In the genomic region with DNA sequence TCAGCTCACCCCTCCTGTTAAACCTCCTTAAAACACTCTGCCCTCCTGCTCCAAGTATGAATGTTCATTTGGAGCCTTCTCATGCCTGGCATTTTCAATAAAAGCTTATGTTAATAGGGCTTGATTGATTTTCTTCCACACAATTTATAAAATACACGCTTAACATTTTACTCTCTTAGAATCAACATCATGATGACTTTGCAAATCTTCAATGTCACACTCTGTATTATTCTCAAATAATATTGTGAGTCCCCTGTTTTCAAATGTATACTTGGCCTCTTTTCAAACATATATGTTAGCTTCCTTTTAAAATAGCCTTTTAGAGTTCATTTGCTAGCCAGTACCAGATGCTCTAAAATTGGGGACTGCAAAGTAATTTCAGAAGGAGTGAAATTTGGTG, we compare ENCODE assay signal across 2 cellular contexts.
TF ChIP-seq lines count a peak whose summit lies in the region.

No MANE protein-coding gene starts in this region.

TF ChIP-seq in A549, 52 proteins besides CTCF, POLR2A, EP300 and RAD21 (continued from another document):
- TF ChIP-seq, protein P1, sequence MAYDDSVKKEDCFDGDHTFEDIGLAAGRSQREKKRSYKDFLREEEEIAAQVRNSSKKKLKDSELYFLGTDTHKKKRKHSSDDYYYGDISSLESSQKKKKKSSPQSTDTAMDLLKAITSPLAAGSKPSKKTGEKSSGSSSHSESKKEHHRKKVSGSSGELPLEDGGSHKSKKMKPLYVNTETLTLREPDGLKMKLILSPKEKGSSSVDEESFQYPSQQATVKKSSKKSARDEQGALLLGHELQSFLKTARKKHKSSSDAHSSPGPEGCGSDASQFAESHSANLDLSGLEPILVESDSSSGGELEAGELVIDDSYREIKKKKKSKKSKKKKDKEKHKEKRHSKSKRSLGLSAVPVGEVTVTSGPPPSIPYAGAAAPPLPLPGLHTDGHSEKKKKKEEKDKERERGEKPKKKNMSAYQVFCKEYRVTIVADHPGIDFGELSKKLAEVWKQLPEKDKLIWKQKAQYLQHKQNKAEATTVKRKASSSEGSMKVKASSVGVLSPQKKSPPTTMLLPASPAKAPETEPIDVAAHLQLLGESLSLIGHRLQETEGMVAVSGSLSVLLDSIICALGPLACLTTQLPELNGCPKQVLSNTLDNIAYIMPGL (CRISPR knock-in tag; IDR thresholded peaks at IDR 0.05; ENCODE audit: borderline replicate concordance) = no peak
- TF ChIP-seq ZSCAN20 (CRISPR knock-in tag; IDR thresholded peaks at IDR 0.05) = no peak
- no peak for TF ChIP-seq ZNF302 (CRISPR knock-in tag; IDR thresholded peaks at IDR 0.05)
- peak; percentile 52 for TF ChIP-seq NFE2L2 (conservative IDR thresholded peaks at IDR 0.05; ENCODE audit: low read length)
- peak; percentile 83 for TF ChIP-seq MAFK (IDR thresholded peaks at IDR 0.05; ENCODE audit: partially characterized antibody)
- no peak for TF ChIP-seq SREBF2 (IDR thresholded peaks at IDR 0.05)
TF ChIP-seq in A549: peak in this region for 2.

TF ChIP-seq in GM23338, 12 proteins besides CTCF, POLR2A, EP300 and RAD21 (continued from another document):
- TF ChIP-seq, protein P2, sequence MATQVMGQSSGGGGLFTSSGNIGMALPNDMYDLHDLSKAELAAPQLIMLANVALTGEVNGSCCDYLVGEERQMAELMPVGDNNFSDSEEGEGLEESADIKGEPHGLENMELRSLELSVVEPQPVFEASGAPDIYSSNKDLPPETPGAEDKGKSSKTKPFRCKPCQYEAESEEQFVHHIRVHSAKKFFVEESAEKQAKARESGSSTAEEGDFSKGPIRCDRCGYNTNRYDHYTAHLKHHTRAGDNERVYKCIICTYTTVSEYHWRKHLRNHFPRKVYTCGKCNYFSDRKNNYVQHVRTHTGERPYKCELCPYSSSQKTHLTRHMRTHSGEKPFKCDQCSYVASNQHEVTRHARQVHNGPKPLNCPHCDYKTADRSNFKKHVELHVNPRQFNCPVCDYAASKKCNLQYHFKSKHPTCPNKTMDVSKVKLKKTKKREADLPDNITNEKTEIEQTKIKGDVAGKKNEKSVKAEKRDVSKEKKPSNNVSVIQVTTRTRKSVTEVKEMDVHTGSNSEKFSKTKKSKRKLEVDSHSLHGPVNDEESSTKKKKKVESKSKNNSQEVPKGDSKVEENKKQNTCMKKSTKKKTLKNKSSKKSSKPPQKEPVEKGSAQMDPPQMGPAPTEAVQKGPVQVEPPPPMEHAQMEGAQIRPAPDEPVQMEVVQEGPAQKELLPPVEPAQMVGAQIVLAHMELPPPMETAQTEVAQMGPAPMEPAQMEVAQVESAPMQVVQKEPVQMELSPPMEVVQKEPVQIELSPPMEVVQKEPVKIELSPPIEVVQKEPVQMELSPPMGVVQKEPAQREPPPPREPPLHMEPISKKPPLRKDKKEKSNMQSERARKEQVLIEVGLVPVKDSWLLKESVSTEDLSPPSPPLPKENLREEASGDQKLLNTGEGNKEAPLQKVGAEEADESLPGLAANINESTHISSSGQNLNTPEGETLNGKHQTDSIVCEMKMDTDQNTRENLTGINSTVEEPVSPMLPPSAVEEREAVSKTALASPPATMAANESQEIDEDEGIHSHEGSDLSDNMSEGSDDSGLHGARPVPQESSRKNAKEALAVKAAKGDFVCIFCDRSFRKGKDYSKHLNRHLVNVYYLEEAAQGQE (IDR thresholded peaks at IDR 0.05; ENCODE audit: unreplicated experiment) = no peak
- TF ChIP-seq ZNF114 (CRISPR knock-in tag; IDR thresholded peaks at IDR 0.05) (no peak), EZH2 (IDR thresholded peaks at IDR 0.05; ENCODE audit: low read depth, unreplicated experiment) (no peak), ZNF331 (CRISPR knock-in tag; IDR thresholded peaks at IDR 0.05; ENCODE audit: low read depth) (no peak), NANOG (IDR thresholded peaks at IDR 0.05; ENCODE audit: borderline replicate concordance) (no peak), POLR2AphosphoS5 (IDR thresholded peaks at IDR 0.05; ENCODE audit: low read depth) (no peak), JUNB (IDR thresholded peaks at IDR 0.05; ENCODE audit: unreplicated experiment) (no peak), STAT1 (IDR thresholded peaks at IDR 0.05; ENCODE audit: unreplicated experiment) (no peak), CREB1 (CRISPR knock-in tag; IDR thresholded peaks at IDR 0.05; ENCODE audit: low read depth) (no peak)
- TF ChIP-seq, protein P3, sequence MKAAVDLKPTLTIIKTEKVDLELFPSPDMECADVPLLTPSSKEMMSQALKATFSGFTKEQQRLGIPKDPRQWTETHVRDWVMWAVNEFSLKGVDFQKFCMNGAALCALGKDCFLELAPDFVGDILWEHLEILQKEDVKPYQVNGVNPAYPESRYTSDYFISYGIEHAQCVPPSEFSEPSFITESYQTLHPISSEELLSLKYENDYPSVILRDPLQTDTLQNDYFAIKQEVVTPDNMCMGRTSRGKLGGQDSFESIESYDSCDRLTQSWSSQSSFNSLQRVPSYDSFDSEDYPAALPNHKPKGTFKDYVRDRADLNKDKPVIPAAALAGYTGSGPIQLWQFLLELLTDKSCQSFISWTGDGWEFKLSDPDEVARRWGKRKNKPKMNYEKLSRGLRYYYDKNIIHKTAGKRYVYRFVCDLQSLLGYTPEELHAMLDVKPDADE (IDR thresholded peaks at IDR 0.05) = no peak
- TF ChIP-seq, protein P4, sequence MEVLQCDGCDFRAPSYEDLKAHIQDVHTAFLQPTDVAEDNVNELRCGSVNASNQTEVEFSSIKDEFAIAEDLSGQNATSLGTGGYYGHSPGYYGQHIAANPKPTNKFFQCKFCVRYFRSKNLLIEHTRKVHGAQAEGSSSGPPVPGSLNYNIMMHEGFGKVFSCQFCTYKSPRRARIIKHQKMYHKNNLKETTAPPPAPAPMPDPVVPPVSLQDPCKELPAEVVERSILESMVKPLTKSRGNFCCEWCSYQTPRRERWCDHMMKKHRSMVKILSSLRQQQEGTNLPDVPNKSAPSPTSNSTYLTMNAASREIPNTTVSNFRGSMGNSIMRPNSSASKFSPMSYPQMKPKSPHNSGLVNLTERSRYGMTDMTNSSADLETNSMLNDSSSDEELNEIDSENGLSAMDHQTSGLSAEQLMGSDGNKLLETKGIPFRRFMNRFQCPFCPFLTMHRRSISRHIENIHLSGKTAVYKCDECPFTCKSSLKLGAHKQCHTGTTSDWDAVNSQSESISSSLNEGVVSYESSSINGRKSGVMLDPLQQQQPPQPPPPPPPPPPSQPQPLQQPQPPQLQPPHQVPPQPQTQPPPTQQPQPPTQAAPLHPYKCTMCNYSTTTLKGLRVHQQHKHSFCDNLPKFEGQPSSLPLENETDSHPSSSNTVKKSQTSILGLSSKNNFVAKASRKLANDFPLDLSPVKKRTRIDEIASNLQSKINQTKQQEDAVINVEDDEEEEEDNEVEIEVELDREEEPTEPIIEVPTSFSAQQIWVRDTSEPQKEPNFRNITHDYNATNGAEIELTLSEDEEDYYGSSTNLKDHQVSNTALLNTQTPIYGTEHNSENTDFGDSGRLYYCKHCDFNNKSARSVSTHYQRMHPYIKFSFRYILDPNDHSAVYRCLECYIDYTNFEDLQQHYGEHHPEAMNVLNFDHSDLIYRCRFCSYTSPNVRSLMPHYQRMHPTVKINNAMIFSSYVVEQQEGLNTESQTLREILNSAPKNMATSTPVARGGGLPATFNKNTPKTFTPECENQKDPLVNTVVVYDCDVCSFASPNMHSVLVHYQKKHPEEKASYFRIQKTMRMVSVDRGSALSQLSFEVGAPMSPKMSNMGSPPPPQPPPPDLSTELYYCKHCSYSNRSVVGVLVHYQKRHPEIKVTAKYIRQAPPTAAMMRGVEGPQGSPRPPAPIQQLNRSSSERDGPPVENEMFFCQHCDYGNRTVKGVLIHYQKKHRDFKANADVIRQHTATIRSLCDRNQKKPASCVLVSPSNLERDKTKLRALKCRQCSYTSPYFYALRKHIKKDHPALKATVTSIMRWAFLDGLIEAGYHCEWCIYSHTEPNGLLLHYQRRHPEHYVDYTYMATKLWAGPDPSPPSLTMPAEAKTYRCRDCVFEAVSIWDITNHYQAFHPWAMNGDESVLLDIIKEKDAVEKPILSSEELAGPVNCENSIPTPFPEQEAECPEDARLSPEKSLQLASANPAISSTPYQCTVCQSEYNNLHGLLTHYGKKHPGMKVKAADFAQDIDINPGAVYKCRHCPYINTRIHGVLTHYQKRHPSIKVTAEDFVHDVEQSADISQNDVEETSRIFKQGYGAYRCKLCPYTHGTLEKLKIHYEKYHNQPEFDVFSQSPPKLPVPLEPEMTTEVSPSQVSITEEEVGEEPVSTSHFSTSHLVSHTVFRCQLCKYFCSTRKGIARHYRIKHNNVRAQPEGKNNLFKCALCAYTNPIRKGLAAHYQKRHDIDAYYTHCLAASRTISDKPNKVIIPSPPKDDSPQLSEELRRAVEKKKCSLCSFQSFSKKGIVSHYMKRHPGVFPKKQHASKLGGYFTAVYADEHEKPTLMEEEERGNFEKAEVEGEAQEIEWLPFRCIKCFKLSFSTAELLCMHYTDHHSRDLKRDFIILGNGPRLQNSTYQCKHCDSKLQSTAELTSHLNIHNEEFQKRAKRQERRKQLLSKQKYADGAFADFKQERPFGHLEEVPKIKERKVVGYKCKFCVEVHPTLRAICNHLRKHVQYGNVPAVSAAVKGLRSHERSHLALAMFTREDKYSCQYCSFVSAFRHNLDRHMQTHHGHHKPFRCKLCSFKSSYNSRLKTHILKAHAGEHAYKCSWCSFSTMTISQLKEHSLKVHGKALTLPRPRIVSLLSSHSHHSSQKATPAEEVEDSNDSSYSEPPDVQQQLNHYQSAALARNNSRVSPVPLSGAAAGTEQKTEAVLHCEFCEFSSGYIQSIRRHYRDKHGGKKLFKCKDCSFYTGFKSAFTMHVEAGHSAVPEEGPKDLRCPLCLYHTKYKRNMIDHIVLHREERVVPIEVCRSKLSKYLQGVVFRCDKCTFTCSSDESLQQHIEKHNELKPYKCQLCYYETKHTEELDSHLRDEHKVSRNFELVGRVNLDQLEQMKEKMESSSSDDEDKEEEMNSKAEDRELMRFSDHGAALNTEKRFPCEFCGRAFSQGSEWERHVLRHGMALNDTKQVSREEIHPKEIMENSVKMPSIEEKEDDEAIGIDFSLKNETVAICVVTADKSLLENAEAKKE (CRISPR knock-in tag; IDR thresholded peaks at IDR 0.05) = no peak
TF ChIP-seq in GM23338: peak in this region for 0.
